Comparison of ENCODE assay signal across 1 cellular context in the genomic region with DNA sequence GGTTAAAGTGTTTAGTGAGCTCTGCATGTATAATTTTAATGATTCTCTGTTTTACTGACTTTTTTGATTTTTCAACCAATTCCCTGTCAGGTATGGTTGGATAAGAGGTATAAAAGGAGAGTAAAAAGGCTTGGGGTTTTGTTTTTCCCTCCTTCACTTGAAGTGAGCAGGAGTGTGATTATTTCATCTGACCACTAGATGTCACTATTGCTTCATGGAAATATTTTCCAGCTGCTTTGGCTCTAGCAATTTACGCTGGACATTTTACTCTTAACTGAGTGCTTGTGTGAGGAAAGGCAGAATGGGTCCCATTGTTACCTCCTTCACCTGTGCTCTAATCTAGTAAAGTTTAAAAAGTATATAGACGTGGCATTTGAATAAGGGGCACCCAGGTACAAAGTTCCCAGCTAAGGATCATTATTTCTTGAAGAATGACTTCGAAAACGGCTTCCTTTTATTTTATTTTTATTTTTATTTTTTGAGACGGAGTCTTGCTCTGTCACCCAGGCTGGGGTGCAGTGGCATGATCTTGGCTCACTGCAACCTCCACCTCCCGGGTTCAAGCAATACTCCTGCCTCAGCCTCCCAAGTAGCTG.
TF ChIP-seq lines count a peak whose summit lies in the region.

No MANE protein-coding gene starts in this region.

TF ChIP-seq in H1, 55 proteins besides CTCF, POLR2A, EP300 and RAD21:
- TF ChIP-seq MAFK (IDR thresholded peaks at IDR 0.05; ENCODE audit: low read depth, low read length), result no peak
- TF ChIP-seq KDM1A (IDR thresholded peaks at IDR 0.05; ENCODE audit: borderline replicate concordance, low read length), result no peak
- TF ChIP-seq JUND (IDR thresholded peaks at IDR 0.05; ENCODE audit: low read length), result 0 out of 2 replicates have a peak, but pooled peaks have one; percentile 15
